In genomic region chr6:167501831-167502385, GRCh38 we compare ENCODE assay signal across 11 cellular contexts.
DNase-seq lines count a peak whose midpoint lies in the region; ATAC-seq, FAIRE-seq and TF ChIP-seq lines count a peak whose summit lies in the region.
"Had no signal": no experiment of that assay in that cellular context is flagged by ENCODE, and none has a peak within 500 bp of the region (broad histone marks: within the 10 kb centered on the region; RNA-seq: fewer than 3 reads in every experiment).

No MANE protein-coding gene starts in this region.

- intact Hi-C loops in right lobe of liver (cut with DNase I) = loop anchor here in 1 of 2 donors (10.0 kb wide), 1 partner anchor 243 kb away; no protein-coding TSS in a partner anchor

- peak overlapping the region in 2 of 3 donors; percentile 91 to 93 for H3K27ac ChIP-seq in right lobe of liver
- H3K27ac ChIP-seq: thoracic aorta had no signal

- H3K9me3 ChIP-seq in right lobe of liver = no peaks in the 10 kb centered on the region
- H3K9me3 ChIP-seq: thoracic aorta had no signal

- no peaks in the 10 kb centered on the region for H3K36me3 ChIP-seq in right lobe of liver
- H3K36me3 ChIP-seq: thoracic aorta had no signal

- H3K4me3 Mint-ChIP-seq in WTC11 (no peak overlapping the region), HFFc6 (no peak overlapping the region)
- H3K4me3 Mint-ChIP-seq: memory B cell had no signal

- POLR2A ChIA-PET in WTC11 (lab: Charles Lee) = no interaction called here

- 13% methylated on average over 6 of the region's 19 CpGs for WGBS in right lobe of liver (ENCODE audit: insufficient coverage, low coverage, low lambda C conversion rate, missing lambda C conversion rate)

- no peak for FAIRE-seq in D721Med (lab: Jason Lieb, UNC)

- CTCF ChIA-PET in WTC11 (lab: Charles Lee) = interaction anchor here (0.8 kb wide), 1 partner anchor 466 kb away, joined by 3 read pairs; no protein-coding TSS in a partner anchor

- H3K4me1 ChIP-seq in right lobe of liver = peaks cover 0 to 42% (median 19%) of the 10 kb centered on the region in 4 donors

- DNase-seq in D721Med (ENCODE audit: insufficient read length, low spot score) (no peak), HT-29 (ENCODE audit: low spot score) (peak; percentile 67), WTC11 (ENCODE audit: low spot score) (peak; percentile 54), right lobe of liver (peak; percentile 68 to 82 (median 78)), NCI-H2107 (lab: John Stamatoyannopoulos, UW) (no peak), HFFc6 (no peak)
- DNase-seq: activated T-cell treated with anti-CD3 and anti-CD28 coated beads for 4 hours had no signal

- ATAC-seq in WTC11 = peak; percentile 83
- ATAC-seq in right lobe of liver = peak; percentile 71 to 79 (median 73)
- no peak for ATAC-seq in HG03280 (IDR thresholded peaks at IDR 0.05; ENCODE audit: unreplicated experiment)
- ATAC-seq in GM21825 (IDR thresholded peaks at IDR 0.05; ENCODE audit: unreplicated experiment) = no peak

- 0 out of 2 replicates have a peak, but pooled peaks cover 3% of the 10 kb centered on the region for H3K9me3 Mint-ChIP-seq in WTC11
- H3K9me3 Mint-ChIP-seq in HFFc6 = peaks cover 62% of the 10 kb centered on the region
- H3K9me3 Mint-ChIP-seq: memory B cell had no signal

- H3K27me3 Mint-ChIP-seq in WTC11 (ENCODE audit: low read depth) (no peaks in the 10 kb centered on the region; the same call in none of the 2 replicates), HFFc6 (ENCODE audit: insufficient read depth) (no peaks in the 10 kb centered on the region; the same call in 1 of the 2 replicates)
- H3K27me3 Mint-ChIP-seq: memory B cell had no signal

- no peaks in the 10 kb centered on the region for H3K36me3 Mint-ChIP-seq in WTC11
- H3K36me3 Mint-ChIP-seq in HFFc6 (ENCODE audit: low read depth) = no peaks in the 10 kb centered on the region
- H3K36me3 Mint-ChIP-seq: memory B cell had no signal

- H3K27me3 ChIP-seq in right lobe of liver = no peaks in the 10 kb centered on the region

- H3K27ac Mint-ChIP-seq in WTC11 (no peak overlapping the region), HFFc6 (no peak overlapping the region)
- H3K27ac Mint-ChIP-seq: memory B cell had no signal

- TF ChIP-seq CTCF in D721Med (IDR thresholded peaks at IDR 0.05; ENCODE audit: insufficient read depth, missing control alignments) (peak; percentile 11), WTC11 (IDR thresholded peaks at IDR 0.05) (no peak; the same call in 1 of the 2 replicates), right lobe of liver (IDR thresholded peaks at IDR 0.05) (peak; percentile 49 to 75 (median 69)), HFFc6 (IDR thresholded peaks at IDR 0.05) (no peak)

- no peak for TF ChIP-seq POLR2A in right lobe of liver (IDR thresholded peaks at IDR 0.05)

- H3K4me1 Mint-ChIP-seq in WTC11 (peaks cover 5% of the 10 kb centered on the region), HFFc6 (ENCODE audit: low read depth) (no peaks in the 10 kb centered on the region)
- H3K4me1 Mint-ChIP-seq: memory B cell had no signal

- H3K4me3 ChIP-seq in right lobe of liver = no peak overlapping the region
- H3K4me3 ChIP-seq: thoracic aorta had no signal

TF ChIP-seq in WTC11, 78 proteins besides CTCF, POLR2A, EP300 and RAD21:
- no peak for TF ChIP-seq FOXJ3 (CRISPR knock-in tag; IDR thresholded peaks at IDR 0.05; ENCODE audit: borderline replicate concordance)
- TF ChIP-seq GABPB1 (CRISPR knock-in tag; IDR thresholded peaks at IDR 0.05) = peak; percentile 59
- TF ChIP-seq CDX4 (CRISPR knock-in tag; IDR thresholded peaks at IDR 0.05; ENCODE audit: borderline replicate concordance) = no peak
- no peak for TF ChIP-seq CREB1 (CRISPR knock-in tag; IDR thresholded peaks at IDR 0.05)
- TF ChIP-seq, protein P1, sequence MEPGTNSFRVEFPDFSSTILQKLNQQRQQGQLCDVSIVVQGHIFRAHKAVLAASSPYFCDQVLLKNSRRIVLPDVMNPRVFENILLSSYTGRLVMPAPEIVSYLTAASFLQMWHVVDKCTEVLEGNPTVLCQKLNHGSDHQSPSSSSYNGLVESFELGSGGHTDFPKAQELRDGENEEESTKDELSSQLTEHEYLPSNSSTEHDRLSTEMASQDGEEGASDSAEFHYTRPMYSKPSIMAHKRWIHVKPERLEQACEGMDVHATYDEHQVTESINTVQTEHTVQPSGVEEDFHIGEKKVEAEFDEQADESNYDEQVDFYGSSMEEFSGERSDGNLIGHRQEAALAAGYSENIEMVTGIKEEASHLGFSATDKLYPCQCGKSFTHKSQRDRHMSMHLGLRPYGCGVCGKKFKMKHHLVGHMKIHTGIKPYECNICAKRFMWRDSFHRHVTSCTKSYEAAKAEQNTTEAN (CRISPR knock-in tag; IDR thresholded peaks at IDR 0.05) = no peak
- no peak for TF ChIP-seq NR3C1 (CRISPR knock-in tag; conservative IDR thresholded peaks at IDR 0.05; ENCODE audit: low read depth)
- TF ChIP-seq FOXP1 (CRISPR knock-in tag; IDR thresholded peaks at IDR 0.05; ENCODE audit: borderline replicate concordance) = no peak
- TF ChIP-seq, protein P2, sequence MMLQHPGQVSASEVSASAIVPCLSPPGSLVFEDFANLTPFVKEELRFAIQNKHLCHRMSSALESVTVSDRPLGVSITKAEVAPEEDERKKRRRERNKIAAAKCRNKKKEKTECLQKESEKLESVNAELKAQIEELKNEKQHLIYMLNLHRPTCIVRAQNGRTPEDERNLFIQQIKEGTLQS (CRISPR knock-in tag; conservative IDR thresholded peaks at IDR 0.05) = no peak
- no peak for TF ChIP-seq IRF1 (CRISPR knock-in tag; IDR thresholded peaks at IDR 0.05)

Comparison
In these comparisons a context has a peak if more than half of its experiments do, and no peak if none do; other contexts are left out.
1. DNase-seq: peak in HT-29 (single experiment), WTC11 (single experiment) and right lobe of liver (3 of 3); none in D721Med (single experiment), NCI-H2107 (single experiment) and HFFc6 (single experiment).
2. CTCF ChIP-seq: peak in D721Med (single experiment) and right lobe of liver (4 of 4); none in WTC11 (single experiment) and HFFc6 (single experiment).
3. ATAC-seq: peak in WTC11 (single experiment) and right lobe of liver (4 of 4); none in HG03280 (single experiment) and GM21825 (single experiment).